1 cellular context compared by ENCODE assay signal in the genomic region with DNA sequence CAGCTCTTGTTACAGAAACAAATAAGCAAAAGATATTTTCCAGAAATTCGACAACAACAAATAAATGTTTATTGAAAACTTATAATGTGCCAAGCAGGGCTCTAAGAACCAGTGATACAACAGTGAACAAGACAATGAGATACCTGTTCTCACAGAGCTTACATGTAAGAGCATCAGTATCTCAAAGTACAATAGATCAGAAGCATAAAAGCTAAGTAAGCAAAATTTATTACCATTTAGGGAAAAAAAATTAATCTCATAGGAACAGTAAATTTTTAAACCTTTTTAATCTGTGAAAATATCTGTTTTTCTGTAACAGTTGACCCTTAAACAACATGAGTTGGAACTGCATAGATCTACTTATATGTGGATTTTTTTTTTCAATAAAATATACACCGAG.
TF ChIP-seq lines count a peak whose summit lies in the region.

No MANE protein-coding gene starts in this region.

TF ChIP-seq in HepG2, 621 proteins besides CTCF, POLR2A, EP300 and RAD21 (continued from another document):
- peak; percentile 94 to 95 for TF ChIP-seq MAFK (conservative IDR thresholded peaks at IDR 0.05 in 1 of 2, IDR thresholded peaks at IDR 0.05 in 1 of 2; ENCODE audit: low read length in 2 of 2)
